Comparison of ENCODE assay signal across 7 cellular contexts in the genomic region with DNA sequence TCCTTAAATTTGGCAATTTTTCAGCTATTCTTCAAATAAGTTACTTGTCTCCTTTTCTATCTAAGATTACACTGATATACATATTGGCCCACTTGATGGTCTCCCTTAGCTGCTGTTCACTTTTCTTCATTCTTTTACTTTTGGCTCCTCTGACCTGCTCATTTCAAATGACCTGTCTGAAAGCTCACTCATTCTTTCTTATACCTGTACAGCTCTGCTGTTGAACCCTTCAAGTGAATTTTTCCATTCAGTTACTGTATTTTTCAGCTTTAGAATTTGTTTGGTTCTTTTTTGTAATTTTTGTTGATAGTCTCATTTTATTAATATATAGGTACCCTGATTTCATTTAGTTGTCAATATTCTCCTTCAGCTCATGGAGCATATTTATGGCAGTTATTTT.
"Had no signal": no experiment of that assay in that cellular context is flagged by ENCODE, and none has a peak within 500 bp of the region (broad histone marks: within the 10 kb centered on the region; RNA-seq: fewer than 3 reads in every experiment).

No MANE protein-coding gene starts in this region.

- DNase-seq: GDM1, GF-D8 had no signal

- ATAC-seq: GM12878 had no signal

- H3K4me3 ChIP-seq: GM12878 had no signal

- FAIRE-seq: G401.6, GM12878, GM12891, GM18507, GM19239 had no signal
